In the genomic region with DNA sequence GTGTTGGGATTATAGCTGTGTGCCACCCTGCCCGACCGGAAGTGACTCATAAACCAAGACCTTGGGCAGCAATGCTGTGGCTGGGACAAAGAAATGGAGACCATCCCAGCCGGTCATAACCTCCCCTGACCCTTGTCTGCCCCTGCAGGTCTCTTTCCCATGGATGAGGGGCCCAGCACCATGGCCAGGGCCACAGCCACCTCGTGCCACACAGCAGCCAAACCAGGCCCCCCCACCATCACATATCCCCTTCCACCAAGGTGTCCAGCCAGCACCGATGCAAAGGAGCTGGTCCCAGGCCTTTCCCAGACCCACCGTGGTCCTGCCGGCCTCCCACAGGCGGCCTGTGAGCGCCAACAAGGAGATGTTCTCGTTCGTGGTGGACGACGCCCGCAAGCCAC, we compare ENCODE assay signal across 1 cellular context.
TF ChIP-seq lines count a peak whose summit lies in the region.

No MANE protein-coding gene starts in this region.

TF ChIP-seq in GM23338, 12 proteins besides CTCF, POLR2A, EP300 and RAD21 (continued from another document):
- TF ChIP-seq, protein P1, sequence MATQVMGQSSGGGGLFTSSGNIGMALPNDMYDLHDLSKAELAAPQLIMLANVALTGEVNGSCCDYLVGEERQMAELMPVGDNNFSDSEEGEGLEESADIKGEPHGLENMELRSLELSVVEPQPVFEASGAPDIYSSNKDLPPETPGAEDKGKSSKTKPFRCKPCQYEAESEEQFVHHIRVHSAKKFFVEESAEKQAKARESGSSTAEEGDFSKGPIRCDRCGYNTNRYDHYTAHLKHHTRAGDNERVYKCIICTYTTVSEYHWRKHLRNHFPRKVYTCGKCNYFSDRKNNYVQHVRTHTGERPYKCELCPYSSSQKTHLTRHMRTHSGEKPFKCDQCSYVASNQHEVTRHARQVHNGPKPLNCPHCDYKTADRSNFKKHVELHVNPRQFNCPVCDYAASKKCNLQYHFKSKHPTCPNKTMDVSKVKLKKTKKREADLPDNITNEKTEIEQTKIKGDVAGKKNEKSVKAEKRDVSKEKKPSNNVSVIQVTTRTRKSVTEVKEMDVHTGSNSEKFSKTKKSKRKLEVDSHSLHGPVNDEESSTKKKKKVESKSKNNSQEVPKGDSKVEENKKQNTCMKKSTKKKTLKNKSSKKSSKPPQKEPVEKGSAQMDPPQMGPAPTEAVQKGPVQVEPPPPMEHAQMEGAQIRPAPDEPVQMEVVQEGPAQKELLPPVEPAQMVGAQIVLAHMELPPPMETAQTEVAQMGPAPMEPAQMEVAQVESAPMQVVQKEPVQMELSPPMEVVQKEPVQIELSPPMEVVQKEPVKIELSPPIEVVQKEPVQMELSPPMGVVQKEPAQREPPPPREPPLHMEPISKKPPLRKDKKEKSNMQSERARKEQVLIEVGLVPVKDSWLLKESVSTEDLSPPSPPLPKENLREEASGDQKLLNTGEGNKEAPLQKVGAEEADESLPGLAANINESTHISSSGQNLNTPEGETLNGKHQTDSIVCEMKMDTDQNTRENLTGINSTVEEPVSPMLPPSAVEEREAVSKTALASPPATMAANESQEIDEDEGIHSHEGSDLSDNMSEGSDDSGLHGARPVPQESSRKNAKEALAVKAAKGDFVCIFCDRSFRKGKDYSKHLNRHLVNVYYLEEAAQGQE (IDR thresholded peaks at IDR 0.05; ENCODE audit: unreplicated experiment), result peak; percentile 42
